ENCODE assay signal across 1 cellular context in the genomic region with DNA sequence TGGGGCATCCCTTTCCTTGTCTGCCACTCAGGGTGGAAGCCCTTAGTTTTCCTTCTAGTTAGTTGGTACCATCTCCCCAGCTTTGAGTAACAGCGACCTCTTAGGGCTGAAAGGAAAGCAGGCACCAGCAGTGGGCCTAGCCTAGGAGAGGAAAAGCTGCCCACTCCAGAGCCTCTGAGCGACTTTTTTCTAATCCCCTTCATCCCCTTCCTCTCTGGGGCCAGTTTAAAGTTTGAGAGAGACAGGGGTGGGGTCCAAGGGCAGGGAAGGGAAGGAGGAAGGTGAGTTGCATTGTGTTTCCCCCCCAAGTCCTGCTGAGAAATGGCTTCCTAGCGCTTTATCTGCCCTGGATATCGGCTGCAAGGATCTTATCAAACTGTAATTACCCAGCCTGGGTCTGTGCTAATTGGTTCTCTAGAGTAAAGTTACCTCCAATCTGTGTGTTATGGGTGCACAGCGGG.
TF ChIP-seq lines count a peak whose summit lies in the region.

No MANE protein-coding gene starts in this region.

TF ChIP-seq in K562, 482 proteins besides CTCF, POLR2A, EP300 and RAD21 (continued from another document):
- TF ChIP-seq JUND (IDR thresholded peaks at IDR 0.05; ENCODE audit: borderline replicate concordance, low read depth, low read length) (no peak), JUND (tag; IDR thresholded peaks at IDR 0.05; ENCODE audit: borderline replicate concordance, low read depth, low read length) (no peak)
